In the genomic region with DNA sequence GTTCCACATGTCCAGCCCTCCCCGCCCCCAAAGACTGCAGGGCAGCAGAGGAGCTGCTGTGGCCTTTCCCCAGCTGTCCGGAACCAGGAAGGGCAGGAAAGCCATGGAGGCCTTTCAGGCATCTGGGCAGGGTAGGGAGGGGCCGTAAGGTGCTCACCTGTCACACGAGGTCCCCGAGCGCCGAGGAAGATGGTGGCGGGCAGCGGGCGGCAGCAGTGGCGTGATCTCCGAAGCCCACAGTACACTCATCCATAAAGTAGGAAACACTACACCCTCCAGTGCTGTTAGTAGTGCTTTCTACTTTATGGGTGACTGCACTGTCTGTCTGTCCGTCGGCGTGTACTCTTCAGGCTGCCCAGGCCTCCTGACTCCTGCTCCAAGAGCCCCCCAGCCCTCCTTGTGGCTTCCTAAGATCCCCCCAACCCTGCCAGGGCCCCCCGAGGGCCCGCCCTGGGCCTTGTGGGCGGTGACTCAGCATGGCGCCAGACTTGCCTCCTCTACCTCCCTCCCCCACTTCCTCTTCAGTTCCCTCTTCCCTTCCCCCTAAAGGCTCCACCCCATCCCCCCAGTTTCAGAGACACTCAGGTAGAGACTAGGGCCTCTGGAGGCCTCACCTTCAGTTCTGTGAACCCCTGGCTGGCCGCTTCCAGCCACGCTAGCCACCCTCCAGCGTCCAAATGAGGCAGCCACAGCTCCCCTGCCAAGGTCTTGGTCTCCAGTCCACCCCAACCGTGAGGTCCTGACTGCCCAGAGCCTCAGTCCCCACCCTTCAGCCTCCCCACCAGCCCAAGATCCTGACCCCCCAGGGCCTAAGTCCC, we compare ENCODE assay signal across 9 cellular contexts. TPM values are rescaled to one million over a fixed set of nuclear protein-coding genes. Genes with fewer than 3 reads are reported as not detected.
DNase-seq lines count a peak whose midpoint lies in the region; ATAC-seq and TF ChIP-seq lines count a peak whose summit lies in the region.
"Had no signal": no experiment of that assay in that cellular context is flagged by ENCODE, and none has a peak within 500 bp of the region (broad histone marks: within the 10 kb centered on the region; RNA-seq: fewer than 3 reads in every experiment).

No MANE protein-coding gene starts in this region.

- H3K36me3 Mint-ChIP-seq in CD14-positive monocyte = peaks cover 18 to 22% of the 10 kb centered on the region in 2 donors
- peaks cover 24% of the 10 kb centered on the region for H3K36me3 Mint-ChIP-seq in memory B cell

- peaks cover 72% of the 10 kb centered on the region for H3K4me1 Mint-ChIP-seq in CD14-positive monocyte
- H3K4me1 Mint-ChIP-seq in memory B cell = peaks cover 54% of the 10 kb centered on the region

- ATAC-seq in memory B cell (ENCODE audit: low read depth) = no peak

- intact Hi-C loops in CD14-positive monocyte (cut with micrococcal nuclease) = loop anchor here (2.0 to 10.0 kb wide), 3 partner anchors 14 to 184 kb away; a partner anchor contains a TSS

- no peaks in the 10 kb centered on the region for H3K9me3 ChIP-seq in subcutaneous abdominal adipose tissue (ENCODE audit: control insufficient read depth in 5 of 5, low read length in 5 of 5)

- H3K27ac Mint-ChIP-seq in CD14-positive monocyte = peak overlapping the region; percentile 98 to 100 (median 98)
- peak overlapping the region; percentile 100 for H3K27ac Mint-ChIP-seq in memory B cell

- H3K4me3 ChIP-seq in subcutaneous abdominal adipose tissue (ENCODE audit: low read depth in 1 of 5, low read length in 5 of 5) = peak overlapping the region; percentile 58 to 66 (median 65)

- peaks cover 0 to 7% (median 6%) of the 10 kb centered on the region in 7 donors for H3K9me3 Mint-ChIP-seq in CD14-positive monocyte
- H3K9me3 Mint-ChIP-seq in memory B cell = no peaks in the 10 kb centered on the region

- no peak for TF ChIP-seq CTCF in CD14-positive monocyte (IDR thresholded peaks at IDR 0.05)

- H3K27me3 Mint-ChIP-seq in CD14-positive monocyte (ENCODE audit: low read depth in 3 of 3) = peaks cover 8 to 18% (median 11%) of the 10 kb centered on the region in 3 donors
- no peaks in the 10 kb centered on the region for H3K27me3 Mint-ChIP-seq in memory B cell

- H3K27ac ChIP-seq in subcutaneous abdominal adipose tissue (ENCODE audit: low read depth, low read length) = peak overlapping the region; percentile 57
- H3K27ac ChIP-seq: C4-2B had no signal

- H3K27me3 ChIP-seq in subcutaneous abdominal adipose tissue (ENCODE audit: control insufficient read depth in 5 of 5, insufficient read depth in 4 of 5, low read length in 5 of 5) = peaks cover 21 to 35% (median 25%) of the 10 kb centered on the region in 5 donors

- peak overlapping the region in 4 of 5 donors; percentile 57 to 79 (median 67) for H3K9ac ChIP-seq in subcutaneous abdominal adipose tissue (ENCODE audit: low read length in 5 of 5)

- no peaks in the 10 kb centered on the region for H3K36me3 ChIP-seq in subcutaneous abdominal adipose tissue (ENCODE audit: control insufficient read depth in 5 of 5, insufficient read depth in 5 of 5, low read length in 5 of 5)

- DNase-seq in CD14-positive monocyte (ENCODE audit: low spot score) = peak; percentile 83
- peak; percentile 86 for DNase-seq in activated naive CD4-positive, alpha-beta T cell treated with anti-CD3 and anti-CD28 coated beads, Interleukin-2, amount 50 U/mL, for 16 hours
- peak in 1 of 2 donors; percentile 44 for DNase-seq in memory B cell (ENCODE audit: low spot score in 2 of 2)
- no peak for DNase-seq in NCI-H446 treated with DMSO at 0.1 percent for 48 hours (lab: John Stamatoyannopoulos, UW)
- no peak for DNase-seq in NCI-H2029 (lab: John Stamatoyannopoulos, UW)
- no peak for DNase-seq in retina

- H3K4me3 Mint-ChIP-seq in CD14-positive monocyte (peak overlapping the region; percentile 99 to 100), memory B cell (peak overlapping the region; percentile 97)

- TF ChIP-seq POLR2A in Raji (IDR thresholded peaks at IDR 0.05; ENCODE audit: insufficient read depth, low read depth, low read length) = peak; percentile 76

- H3K4me1 ChIP-seq in subcutaneous abdominal adipose tissue (ENCODE audit: control insufficient read depth in 5 of 5, insufficient read depth in 5 of 5, low read length in 5 of 5) = peaks cover 0 to 43% (median 7%) of the 10 kb centered on the region in 5 donors

RNA-seq across cellular contexts. Expression of a gene that starts 2.6 kb away (rescaled TPM):
- polyA plus RNA-seq in CD14-positive monocyte = under 1 TPM; 0.10 to 0.18 TPM

RNA-seq across cellular contexts. Expression of a gene that starts 20.8 kb away (rescaled TPM):
- 100 to 1,000 TPM; 241 to 251 TPM for polyA plus RNA-seq in CD14-positive monocyte

RNA-seq across cellular contexts. Expression of a gene that starts 50.5 kb away (rescaled TPM):
- polyA plus RNA-seq in CD14-positive monocyte = 1 to 10 TPM; 4.2 to 7.5 TPM

Comparison
In these comparisons a context has a peak if more than half of its experiments do, and no peak if none do; other contexts are left out.
1. DNase-seq: peak in CD14-positive monocyte (single experiment) and activated naive CD4-positive, alpha-beta T cell treated with anti-CD3 and anti-CD28 coated beads, Interleukin-2, amount 50 U/mL, for 16 hours (single experiment); none in NCI-H446 treated with DMSO at 0.1 percent for 48 hours (single experiment), NCI-H2029 (single experiment) and retina (single experiment).